ENCODE assay signal across 8 cellular contexts in the genomic region with DNA sequence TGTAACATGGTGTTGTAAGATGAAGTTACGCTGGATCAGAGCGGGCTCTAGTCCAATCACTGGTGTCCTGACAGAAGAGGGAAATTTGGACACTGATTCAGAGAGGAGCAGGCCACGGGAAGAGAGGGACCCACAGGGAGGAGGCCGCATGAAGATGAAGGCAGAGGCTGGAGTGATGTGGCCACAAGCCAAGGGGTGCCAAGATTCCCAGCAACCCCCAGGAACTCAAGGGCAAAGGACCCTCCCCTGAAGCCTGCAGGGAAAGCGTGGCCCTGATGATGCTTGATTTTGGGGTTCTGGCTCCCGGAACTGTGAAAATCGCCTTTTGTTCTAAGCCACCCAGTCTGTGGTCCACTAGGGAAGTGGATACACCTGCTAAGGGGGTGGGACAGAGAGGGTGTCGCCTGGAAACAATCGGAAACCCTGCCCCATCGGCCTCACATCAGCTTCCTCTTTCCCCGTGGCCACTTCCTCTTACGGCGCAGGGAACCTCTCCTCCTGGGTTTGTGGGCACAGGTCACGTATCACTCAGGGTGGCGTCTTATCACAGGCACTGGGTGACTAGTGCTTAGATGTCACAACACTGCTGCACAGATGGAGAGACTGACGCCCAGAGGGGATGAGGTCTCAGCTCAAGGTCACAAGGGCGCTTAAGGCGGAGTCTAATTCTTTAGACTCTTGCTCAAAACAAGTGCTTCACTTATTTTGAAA. TPM values are rescaled to one million over a fixed set of nuclear protein-coding genes. Genes with fewer than 3 reads are reported as not detected.
DNase-seq lines count a peak whose midpoint lies in the region; ATAC-seq and TF ChIP-seq lines count a peak whose summit lies in the region.

No MANE protein-coding gene starts in this region.

- no peak for TF ChIP-seq CTCF in prostate gland (IDR thresholded peaks at IDR 0.05)

- H3K27ac ChIP-seq in duodenal mucosa (ENCODE audit: low read depth, low read length) (no peak overlapping the region), prostate gland (no peak overlapping the region)

- peak overlapping the region; percentile 7 to 32 for H3K4me3 ChIP-seq in duodenal mucosa (ENCODE audit: low read depth in 1 of 2, low read length in 2 of 2)
- H3K4me3 ChIP-seq in prostate gland: no peak overlapping the region

- H3K27me3 ChIP-seq in duodenal mucosa (ENCODE audit: control insufficient read depth in 1 of 2, insufficient read depth in 2 of 2, low read length in 2 of 2) (no peaks in the 10 kb centered on the region), prostate gland (replicated peaks; ENCODE audit: insufficient read depth) (no peaks in the 10 kb centered on the region)

- no peaks in the 10 kb centered on the region for H3K9me3 ChIP-seq in duodenal mucosa (ENCODE audit: control insufficient read depth in 1 of 2, low read length in 2 of 2)
- no peaks in the 10 kb centered on the region for H3K9me3 ChIP-seq in prostate gland

- DNase-seq in stimulated activated CD4-positive, alpha-beta T cell treated with anti-CD3 and anti-CD28 coated beads, Interleukin-12 subunit alpha, Interleukin-12 subunit beta, amount 100 ng/mL, for 4 hours: peak; percentile 33
- DNase-seq in DMS79 (lab: John Stamatoyannopoulos, UW) (no peak), prostate gland (ENCODE audit: low spot score) (no peak), HuH-7 (ENCODE audit: low spot score) (no peak)

- ATAC-seq in GM18873 (IDR thresholded peaks at IDR 0.05; ENCODE audit: low FRiP score, unreplicated experiment) (peak; percentile 76), HG03280 (IDR thresholded peaks at IDR 0.05; ENCODE audit: unreplicated experiment) (peak; percentile 49)
- peak; percentile 98 to 99 for ATAC-seq in activated CD4-positive, CD25-positive, alpha-beta regulatory T cell treated with anti-CD3 and anti-CD28 coated beads, Interleukin-2, amount 50 U/mL, for 24 hours

- H3K9ac ChIP-seq in duodenal mucosa (ENCODE audit: low read depth in 1 of 2, low read length in 2 of 2): no peak overlapping the region

- intact Hi-C loops in prostate gland (cut with DNase I): loop anchor here (5.0 to 10.0 kb wide), 2 partner anchors 197 to 895 kb away; no protein-coding TSS in a partner anchor

- no peak for TF ChIP-seq POLR2A in prostate gland (IDR thresholded peaks at IDR 0.05)

- H3K36me3 ChIP-seq in duodenal mucosa (ENCODE audit: control insufficient read depth in 1 of 2, insufficient read depth in 2 of 2, low read length in 2 of 2): peaks cover 0 to 4% of the 10 kb centered on the region in 2 donors
- H3K36me3 ChIP-seq in prostate gland: no peaks in the 10 kb centered on the region

- 90% methylated on average over 17 of the region's 18 CpGs for WGBS in prostate gland

- peaks cover 5 to 12% of the 10 kb centered on the region in 2 donors for H3K4me1 ChIP-seq in duodenal mucosa (ENCODE audit: control insufficient read depth in 1 of 2, insufficient read depth in 2 of 2, low read length in 2 of 2)
- H3K4me1 ChIP-seq in prostate gland (replicated peaks): no peaks in the 10 kb centered on the region

RNA-seq across cellular contexts. Expression of a gene that starts 58.0 kb away (rescaled TPM):
- 10 to 100 TPM; 43.6 to 82.0 TPM for total RNA-seq in prostate gland

Comparison
In these comparisons a context has a peak if more than half of its experiments do, and no peak if none do; other contexts are left out.
1. H3K4me3 ChIP-seq: peak in duodenal mucosa (2 of 2); none in prostate gland (0 of 2).
2. Peak in every context shown above with its lines, with median percentiles within 50 percentile points of each other: ATAC-seq.